In genomic region chr20:36463212-36464061, GRCh38 we compare ENCODE assay signal across 8 cellular contexts.
DNase-seq lines count a peak whose midpoint lies in the region; ATAC-seq and TF ChIP-seq lines count a peak whose summit lies in the region.

No MANE protein-coding gene starts in this region.

- no peak overlapping the region for H3K4ac ChIP-seq in H9 (ENCODE audit: low read depth, low read length)

- H3K79me1 ChIP-seq in H9 (ENCODE audit: insufficient read depth, low read depth, low read length, poor library complexity, severe bottlenecking), result peaks cover 5% of the 10 kb centered on the region

- H3K23me2 ChIP-seq in H9 (ENCODE audit: insufficient read length, low read depth, low read length, poor library complexity, severe bottlenecking), result peaks cover 19% of the 10 kb centered on the region

- H4K5ac ChIP-seq in H9 (ENCODE audit: insufficient read length, low read depth, low read length), result no peak overlapping the region

- H3K27ac Mint-ChIP-seq in H9 (no peak overlapping the region; a peak in 1 of 7 replicates), WTC11 (no peak overlapping the region), glutamatergic neuron (ENCODE audit: unreplicated experiment) (peak overlapping the region; percentile 98)

- no peak overlapping the region for H3K23ac ChIP-seq in H9 (ENCODE audit: insufficient read length, low read depth, low read length)

- CTCF ChIA-PET in WTC11 (lab: Charles Lee), result interaction anchor here (1.0 to 2.7 kb wide), 5 partner anchors 9 to 150 kb away, joined by 3 to 10 read pairs (median 3); no protein-coding TSS in a partner anchor

- DNase-seq in H9, result no peak
- no peak for DNase-seq in WTC11 (ENCODE audit: low spot score)
- DNase-seq in glutamatergic neuron, result no peak
- no peak for DNase-seq in midbrain (lab: John Stamatoyannopoulos, UW)

- H2BK5ac ChIP-seq in H9 (ENCODE audit: insufficient read length, low read length), result no peak overlapping the region

- peaks cover 51 to 57% of the 10 kb centered on the region in 2 experiments for H3K4me1 Mint-ChIP-seq in H9
- peaks cover 53% of the 10 kb centered on the region for H3K4me1 Mint-ChIP-seq in WTC11
- H3K4me1 Mint-ChIP-seq in glutamatergic neuron (ENCODE audit: low read depth, unreplicated experiment), result peaks cover 30% of the 10 kb centered on the region

- H3K14ac ChIP-seq in H9 (ENCODE audit: insufficient read depth, low read length), result no peak overlapping the region

- H3K9ac ChIP-seq in H9 (ENCODE audit: extremely low read depth, insufficient read length, low read length) (no peak overlapping the region), skeletal muscle tissue (ENCODE audit: low read depth in 1 of 3, low read length in 3 of 3) (peak overlapping the region; percentile 84 to 100 (median 100))

- TF ChIP-seq CTCF in H9 (conservative IDR thresholded peaks at IDR 0.05) (no peak), WTC11 (IDR thresholded peaks at IDR 0.05) (no peak), glutamatergic neuron (IDR thresholded peaks at IDR 0.05; ENCODE audit: partially characterized antibody, unreplicated experiment) (no peak)

- H3K36me3 ChIP-seq in skeletal muscle tissue (ENCODE audit: control insufficient read depth in 3 of 3, insufficient read depth in 3 of 3, low read length in 3 of 3), result peaks cover 0 to 6% (median 3%) of the 10 kb centered on the region in 3 donors

- no peak overlapping the region for H3K18ac ChIP-seq in H9 (ENCODE audit: insufficient read length, low read depth, low read length)

- WGBS in H9 (ENCODE audit: extremely low coverage, insufficient read length, low lambda C conversion rate), result no CpG with 5 or more reads among the region's 10 CpGs

- no peak overlapping the region for H2BK15ac ChIP-seq in H9 (ENCODE audit: low read depth, low read length)

- H3K56ac ChIP-seq in H9 (ENCODE audit: insufficient read length, low read depth, low read length), result no peak overlapping the region

- H3K4me3 ChIP-seq in skeletal muscle tissue (ENCODE audit: low read length in 3 of 3), result peak overlapping the region; percentile 95 to 96 (median 96)

- H4K91ac ChIP-seq in H9 (ENCODE audit: insufficient read length, low read depth, low read length), result no peak overlapping the region

- no peak overlapping the region for H4K8ac ChIP-seq in H9 (replicated peaks; ENCODE audit: insufficient read length, low read depth, low read length)

- peaks cover 4 to 11% (median 5%) of the 10 kb centered on the region in 3 experiments; a peak in 5 of 7 replicates for H3K36me3 Mint-ChIP-seq in H9 (ENCODE audit: insufficient read depth in 1 of 3, low read depth in 3 of 3)
- no peaks in the 10 kb centered on the region for H3K36me3 Mint-ChIP-seq in WTC11
- no peaks in the 10 kb centered on the region for H3K36me3 Mint-ChIP-seq in glutamatergic neuron (ENCODE audit: unreplicated experiment)

- POLR2A ChIA-PET in WTC11 (lab: Charles Lee), result interaction anchor here (0.5 to 1.1 kb wide), 2 partner anchors 10 to 12 kb away, joined by 3 to 5 read pairs; no protein-coding TSS in a partner anchor

- no peaks in the 10 kb centered on the region for H3K9me3 ChIP-seq in H9 (ENCODE audit: control insufficient read depth, low read depth, low read length)
- H3K9me3 ChIP-seq in skeletal muscle tissue (ENCODE audit: control insufficient read depth in 3 of 3, low read length in 3 of 3), result no peaks in the 10 kb centered on the region

- H3K4me3 Mint-ChIP-seq in H9, result peak overlapping the region; percentile 86 to 94
- H3K4me3 Mint-ChIP-seq in WTC11, result peak overlapping the region; percentile 90
- H3K4me3 Mint-ChIP-seq in glutamatergic neuron (ENCODE audit: unreplicated experiment), result peak overlapping the region; percentile 98

- no peak overlapping the region for H2AFZ ChIP-seq in H9 (ENCODE audit: low read length)

- H2BK12ac ChIP-seq in H9 (ENCODE audit: insufficient read length, low read depth, low read length), result no peak overlapping the region

- H3K27ac ChIP-seq in H9 (ENCODE audit: insufficient read length, low read depth, low read length) (no peak overlapping the region), skeletal muscle tissue (ENCODE audit: low read depth, low read length) (peak overlapping the region; percentile 100)

- peaks cover 5% of the 10 kb centered on the region for H3K27me3 Mint-ChIP-seq in H9 (ENCODE audit: low read depth)
- no peaks in the 10 kb centered on the region; the same call in 1 of the 2 replicates for H3K27me3 Mint-ChIP-seq in WTC11 (ENCODE audit: low read depth)
- peaks cover 10% of the 10 kb centered on the region for H3K27me3 Mint-ChIP-seq in glutamatergic neuron (ENCODE audit: unreplicated experiment)

- H3K27me3 ChIP-seq in H9 (ENCODE audit: insufficient read depth, low read length) (no peaks in the 10 kb centered on the region), skeletal muscle tissue (ENCODE audit: control insufficient read depth in 3 of 3, insufficient read depth in 3 of 3, low read length in 3 of 3) (no peaks in the 10 kb centered on the region)

- no peak overlapping the region for H2BK120ac ChIP-seq in H9 (ENCODE audit: low read depth, low read length, poor library complexity, severe bottlenecking)

- H3K4me1 ChIP-seq in H9 (ENCODE audit: insufficient read depth, low read length) (peaks cover 14% of the 10 kb centered on the region; the same call in 1 of the 2 replicates), skeletal muscle tissue (ENCODE audit: control insufficient read depth in 3 of 3, insufficient read depth in 3 of 3, low read length in 3 of 3) (peaks cover 60 to 67% (median 62%) of the 10 kb centered on the region in 3 donors)

- peak overlapping the region; percentile 91 for H3K4me2 ChIP-seq in H9 (ENCODE audit: insufficient read depth, insufficient read length, low read length)

- H2AK5ac ChIP-seq in H9 (ENCODE audit: insufficient read length, low read length), result no peak overlapping the region

- H2BK20ac ChIP-seq in H9 (ENCODE audit: low read depth, low read length, poor library complexity, severe bottlenecking), result no peak overlapping the region

- H4K20me1 ChIP-seq in H9 (ENCODE audit: control insufficient read depth, insufficient read depth, insufficient read length), result no peaks in the 10 kb centered on the region

- H3K79me2 ChIP-seq in H9 (ENCODE audit: insufficient read depth, low read length), result peaks cover 17% of the 10 kb centered on the region; the same call in 1 of the 2 replicates

- H3K9me3 Mint-ChIP-seq in H9 (no peaks in the 10 kb centered on the region), WTC11 (no peaks in the 10 kb centered on the region), glutamatergic neuron (ENCODE audit: unreplicated experiment) (peaks cover 22% of the 10 kb centered on the region)

- H3T11ph ChIP-seq in H9 (ENCODE audit: low read length), result no peak overlapping the region

- no peak for ATAC-seq in WTC11
- no peak for ATAC-seq in GM19397 (IDR thresholded peaks at IDR 0.05; ENCODE audit: unreplicated experiment)
- no peak for ATAC-seq in HG02981 (IDR thresholded peaks at IDR 0.05; ENCODE audit: unreplicated experiment)
- ATAC-seq in HG03039 (IDR thresholded peaks at IDR 0.05; ENCODE audit: unreplicated experiment), result no peak

TF ChIP-seq in WTC11, 78 proteins besides CTCF, POLR2A, EP300 and RAD21:
- TF ChIP-seq PREB (CRISPR knock-in tag; IDR thresholded peaks at IDR 0.05; ENCODE audit: borderline replicate concordance) (no peak), FOXP1 (CRISPR knock-in tag; IDR thresholded peaks at IDR 0.05; ENCODE audit: borderline replicate concordance) (no peak), ZBTB43 (CRISPR knock-in tag; IDR thresholded peaks at IDR 0.05) (no peak), ZNF219 (CRISPR knock-in tag; IDR thresholded peaks at IDR 0.05; ENCODE audit: borderline replicate concordance) (no peak), NFYB (CRISPR knock-in tag; conservative IDR thresholded peaks at IDR 0.05; ENCODE audit: low read depth) (no peak)
